In the genomic region with DNA sequence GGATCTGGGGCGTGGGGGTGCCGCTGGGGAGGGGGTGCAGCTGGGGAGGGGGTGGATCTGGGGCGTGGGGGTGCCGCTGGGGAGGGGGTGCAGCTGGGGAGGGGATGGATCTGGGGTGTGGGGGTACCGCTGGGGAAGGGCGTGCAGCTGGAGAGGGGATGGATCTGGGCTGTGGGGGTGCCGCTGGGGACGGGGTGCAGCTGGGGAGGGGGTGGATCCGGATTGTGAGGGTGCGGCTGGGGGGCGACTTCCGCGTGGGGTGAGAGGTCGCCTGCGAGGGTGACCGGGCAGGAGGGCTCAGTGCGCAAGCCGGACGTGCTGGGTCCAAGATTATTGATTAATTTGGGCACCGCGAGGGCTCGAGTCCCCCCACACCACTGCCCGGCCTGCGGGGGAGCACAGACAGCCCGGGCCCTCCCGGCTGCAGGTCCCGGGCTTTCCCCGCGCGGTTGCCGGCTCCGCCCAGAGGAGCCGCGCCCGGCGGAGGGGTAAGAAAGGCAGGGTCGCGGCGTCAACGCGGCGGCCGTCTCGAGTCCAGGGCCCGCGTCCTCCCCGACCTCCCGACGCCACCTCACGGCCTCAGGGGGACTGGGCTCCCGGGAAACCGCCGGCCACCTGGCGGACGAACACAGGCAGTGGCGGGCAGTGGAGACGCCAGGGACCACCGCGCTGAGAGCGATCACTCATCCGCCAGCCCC, we compare ENCODE assay signal across 1 cellular context.
A peak's percentile ranks its signal among the peaks of the same experiment; 100 is the strongest.
TF ChIP-seq lines count a peak whose summit lies in the region.

No MANE protein-coding gene starts in this region.

TF ChIP-seq in HepG2, 621 proteins besides CTCF, POLR2A, EP300 and RAD21 (continued from another document and continues in another):
- TF ChIP-seq, protein P1, sequence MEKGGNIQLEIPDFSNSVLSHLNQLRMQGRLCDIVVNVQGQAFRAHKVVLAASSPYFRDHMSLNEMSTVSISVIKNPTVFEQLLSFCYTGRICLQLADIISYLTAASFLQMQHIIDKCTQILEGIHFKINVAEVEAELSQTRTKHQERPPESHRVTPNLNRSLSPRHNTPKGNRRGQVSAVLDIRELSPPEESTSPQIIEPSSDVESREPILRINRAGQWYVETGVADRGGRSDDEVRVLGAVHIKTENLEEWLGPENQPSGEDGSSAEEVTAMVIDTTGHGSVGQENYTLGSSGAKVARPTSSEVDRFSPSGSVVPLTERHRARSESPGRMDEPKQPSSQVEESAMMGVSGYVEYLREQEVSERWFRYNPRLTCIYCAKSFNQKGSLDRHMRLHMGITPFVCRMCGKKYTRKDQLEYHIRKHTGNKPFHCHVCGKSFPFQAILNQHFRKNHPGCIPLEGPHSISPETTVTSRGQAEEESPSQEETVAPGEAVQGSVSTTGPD (CRISPR knock-in tag; IDR thresholded peaks at IDR 0.05), result no peak
- TF ChIP-seq ZKSCAN1 (IDR thresholded peaks at IDR 0.05; ENCODE audit: low read length) (no peak), TBP (CRISPR knock-in tag; IDR thresholded peaks at IDR 0.05) (no peak), IKZF4 (CRISPR knock-in tag; IDR thresholded peaks at IDR 0.05; ENCODE audit: borderline replicate concordance, low read depth, not compliant biosample characterization) (no peak), ZNF101 (CRISPR knock-in tag; IDR thresholded peaks at IDR 0.05; ENCODE audit: borderline replicate concordance, low read depth) (no peak), NFKBIZ (CRISPR knock-in tag; IDR thresholded peaks at IDR 0.05) (no peak), ZNF737 (CRISPR knock-in tag; IDR thresholded peaks at IDR 0.05; ENCODE audit: borderline replicate concordance) (no peak), MAFF (IDR thresholded peaks at IDR 0.05; ENCODE audit: low read depth, low read length) (no peak), PTBP1 (IDR thresholded peaks at IDR 0.05; ENCODE audit: low read depth, low read length, poor library complexity, severe bottlenecking) (no peak), MTA1 (CRISPR knock-in tag; IDR thresholded peaks at IDR 0.05; ENCODE audit: borderline replicate concordance) (no peak), ZNF138 (CRISPR knock-in tag; IDR thresholded peaks at IDR 0.05; ENCODE audit: low read depth) (no peak), ZNF446 (CRISPR knock-in tag; IDR thresholded peaks at IDR 0.05) (no peak), RBAK (CRISPR knock-in tag; IDR thresholded peaks at IDR 0.05) (no peak), ZNF337 (CRISPR knock-in tag; IDR thresholded peaks at IDR 0.05; ENCODE audit: borderline replicate concordance, low read depth) (no peak), ZNF234 (CRISPR knock-in tag; conservative IDR thresholded peaks at IDR 0.05) (0 out of 2 replicates have a peak, but pooled peaks have one; percentile 75), TGIF2 (CRISPR knock-in tag; IDR thresholded peaks at IDR 0.05) (no peak), PRPF4 (IDR thresholded peaks at IDR 0.05; ENCODE audit: low read depth, low read length, poor library complexity, severe bottlenecking) (no peak), HCFC1 (IDR thresholded peaks at IDR 0.05; ENCODE audit: low read depth, low read length) (no peak), ZNF652 (CRISPR knock-in tag; IDR thresholded peaks at IDR 0.05; ENCODE audit: borderline replicate concordance, low read depth) (no peak), KLF13 (CRISPR knock-in tag; IDR thresholded peaks at IDR 0.05) (no peak), POGZ (CRISPR knock-in tag; IDR thresholded peaks at IDR 0.05) (no peak; the same call in 1 of the 2 replicates), FOXJ3 (CRISPR knock-in tag; IDR thresholded peaks at IDR 0.05; ENCODE audit: borderline replicate concordance) (no peak), RXRB (CRISPR knock-in tag; IDR thresholded peaks at IDR 0.05; ENCODE audit: borderline replicate concordance) (no peak), TAF1 (CRISPR knock-in tag; IDR thresholded peaks at IDR 0.05) (peak; percentile 8; the same call in 1 of the 2 replicates), GFI1 (CRISPR knock-in tag; IDR thresholded peaks at IDR 0.05; ENCODE audit: borderline replicate concordance) (no peak), SSRP1 (CRISPR knock-in tag; IDR thresholded peaks at IDR 0.05) (no peak), AGO2 (optimal IDR thresholded peaks at IDR 0.05; ENCODE audit: low read depth, low read length) (no peak), SNAPC2 (CRISPR knock-in tag; IDR thresholded peaks at IDR 0.05) (no peak), ZNF335 (CRISPR knock-in tag; IDR thresholded peaks at IDR 0.05) (peak; percentile 22; the same call in 1 of the 2 replicates), ZNF558 (CRISPR knock-in tag; IDR thresholded peaks at IDR 0.05; ENCODE audit: borderline replicate concordance) (no peak), NPAS2 (CRISPR knock-in tag; IDR thresholded peaks at IDR 0.05; ENCODE audit: borderline replicate concordance) (no peak), ZSCAN9 (CRISPR knock-in tag; IDR thresholded peaks at IDR 0.05; ENCODE audit: borderline replicate concordance) (no peak)
- TF ChIP-seq, protein P2, sequence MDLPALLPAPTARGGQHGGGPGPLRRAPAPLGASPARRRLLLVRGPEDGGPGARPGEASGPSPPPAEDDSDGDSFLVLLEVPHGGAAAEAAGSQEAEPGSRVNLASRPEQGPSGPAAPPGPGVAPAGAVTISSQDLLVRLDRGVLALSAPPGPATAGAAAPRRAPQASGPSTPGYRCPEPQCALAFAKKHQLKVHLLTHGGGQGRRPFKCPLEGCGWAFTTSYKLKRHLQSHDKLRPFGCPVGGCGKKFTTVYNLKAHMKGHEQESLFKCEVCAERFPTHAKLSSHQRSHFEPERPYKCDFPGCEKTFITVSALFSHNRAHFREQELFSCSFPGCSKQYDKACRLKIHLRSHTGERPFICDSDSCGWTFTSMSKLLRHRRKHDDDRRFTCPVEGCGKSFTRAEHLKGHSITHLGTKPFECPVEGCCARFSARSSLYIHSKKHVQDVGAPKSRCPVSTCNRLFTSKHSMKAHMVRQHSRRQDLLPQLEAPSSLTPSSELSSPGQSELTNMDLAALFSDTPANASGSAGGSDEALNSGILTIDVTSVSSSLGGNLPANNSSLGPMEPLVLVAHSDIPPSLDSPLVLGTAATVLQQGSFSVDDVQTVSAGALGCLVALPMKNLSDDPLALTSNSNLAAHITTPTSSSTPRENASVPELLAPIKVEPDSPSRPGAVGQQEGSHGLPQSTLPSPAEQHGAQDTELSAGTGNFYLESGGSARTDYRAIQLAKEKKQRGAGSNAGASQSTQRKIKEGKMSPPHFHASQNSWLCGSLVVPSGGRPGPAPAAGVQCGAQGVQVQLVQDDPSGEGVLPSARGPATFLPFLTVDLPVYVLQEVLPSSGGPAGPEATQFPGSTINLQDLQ (CRISPR knock-in tag; IDR thresholded peaks at IDR 0.05), result no peak
- TF ChIP-seq, protein P3, sequence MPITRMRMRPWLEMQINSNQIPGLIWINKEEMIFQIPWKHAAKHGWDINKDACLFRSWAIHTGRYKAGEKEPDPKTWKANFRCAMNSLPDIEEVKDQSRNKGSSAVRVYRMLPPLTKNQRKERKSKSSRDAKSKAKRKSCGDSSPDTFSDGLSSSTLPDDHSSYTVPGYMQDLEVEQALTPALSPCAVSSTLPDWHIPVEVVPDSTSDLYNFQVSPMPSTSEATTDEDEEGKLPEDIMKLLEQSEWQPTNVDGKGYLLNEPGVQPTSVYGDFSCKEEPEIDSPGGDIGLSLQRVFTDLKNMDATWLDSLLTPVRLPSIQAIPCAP (CRISPR knock-in tag; IDR thresholded peaks at IDR 0.05; ENCODE audit: low read depth), result no peak
- TF ChIP-seq, protein P4, sequence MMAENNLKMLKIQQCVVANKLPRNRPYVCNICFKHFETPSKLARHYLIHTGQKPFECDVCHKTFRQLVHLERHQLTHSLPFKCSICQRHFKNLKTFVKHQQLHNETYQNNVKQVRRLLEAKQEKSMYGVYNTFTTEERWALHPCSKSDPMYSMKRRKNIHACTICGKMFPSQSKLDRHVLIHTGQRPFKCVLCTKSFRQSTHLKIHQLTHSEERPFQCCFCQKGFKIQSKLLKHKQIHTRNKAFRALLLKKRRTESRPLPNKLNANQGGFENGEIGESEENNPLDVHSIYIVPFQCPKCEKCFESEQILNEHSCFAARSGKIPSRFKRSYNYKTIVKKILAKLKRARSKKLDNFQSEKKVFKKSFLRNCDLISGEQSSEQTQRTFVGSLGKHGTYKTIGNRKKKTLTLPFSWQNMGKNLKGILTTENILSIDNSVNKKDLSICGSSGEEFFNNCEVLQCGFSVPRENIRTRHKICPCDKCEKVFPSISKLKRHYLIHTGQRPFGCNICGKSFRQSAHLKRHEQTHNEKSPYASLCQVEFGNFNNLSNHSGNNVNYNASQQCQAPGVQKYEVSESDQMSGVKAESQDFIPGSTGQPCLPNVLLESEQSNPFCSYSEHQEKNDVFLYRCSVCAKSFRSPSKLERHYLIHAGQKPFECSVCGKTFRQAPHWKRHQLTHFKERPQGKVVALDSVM (CRISPR knock-in tag; IDR thresholded peaks at IDR 0.05), result no peak
- TF ChIP-seq, protein P5, sequence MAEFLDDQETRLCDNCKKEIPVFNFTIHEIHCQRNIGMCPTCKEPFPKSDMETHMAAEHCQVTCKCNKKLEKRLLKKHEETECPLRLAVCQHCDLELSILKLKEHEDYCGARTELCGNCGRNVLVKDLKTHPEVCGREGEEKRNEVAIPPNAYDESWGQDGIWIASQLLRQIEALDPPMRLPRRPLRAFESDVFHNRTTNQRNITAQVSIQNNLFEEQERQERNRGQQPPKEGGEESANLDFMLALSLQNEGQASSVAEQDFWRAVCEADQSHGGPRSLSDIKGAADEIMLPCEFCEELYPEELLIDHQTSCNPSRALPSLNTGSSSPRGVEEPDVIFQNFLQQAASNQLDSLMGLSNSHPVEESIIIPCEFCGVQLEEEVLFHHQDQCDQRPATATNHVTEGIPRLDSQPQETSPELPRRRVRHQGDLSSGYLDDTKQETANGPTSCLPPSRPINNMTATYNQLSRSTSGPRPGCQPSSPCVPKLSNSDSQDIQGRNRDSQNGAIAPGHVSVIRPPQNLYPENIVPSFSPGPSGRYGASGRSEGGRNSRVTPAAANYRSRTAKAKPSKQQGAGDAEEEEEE (CRISPR knock-in tag; IDR thresholded peaks at IDR 0.05; ENCODE audit: borderline replicate concordance), result no peak
- TF ChIP-seq, protein P6, sequence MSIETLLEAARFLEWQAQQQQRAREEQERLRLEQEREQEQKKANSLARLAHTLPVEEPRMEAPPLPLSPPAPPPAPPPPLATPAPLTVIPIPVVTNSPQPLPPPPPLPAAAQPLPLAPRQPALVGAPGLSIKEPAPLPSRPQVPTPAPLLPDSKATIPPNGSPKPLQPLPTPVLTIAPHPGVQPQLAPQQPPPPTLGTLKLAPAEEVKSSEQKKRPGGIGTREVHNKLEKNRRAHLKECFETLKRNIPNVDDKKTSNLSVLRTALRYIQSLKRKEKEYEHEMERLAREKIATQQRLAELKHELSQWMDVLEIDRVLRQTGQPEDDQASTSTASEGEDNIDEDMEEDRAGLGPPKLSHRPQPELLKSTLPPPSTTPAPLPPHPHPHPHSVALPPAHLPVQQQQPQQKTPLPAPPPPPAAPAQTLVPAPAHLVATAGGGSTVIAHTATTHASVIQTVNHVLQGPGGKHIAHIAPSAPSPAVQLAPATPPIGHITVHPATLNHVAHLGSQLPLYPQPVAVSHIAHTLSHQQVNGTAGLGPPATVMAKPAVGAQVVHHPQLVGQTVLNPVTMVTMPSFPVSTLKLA (IDR thresholded peaks at IDR 0.05), result no peak
- TF ChIP-seq, protein P7, sequence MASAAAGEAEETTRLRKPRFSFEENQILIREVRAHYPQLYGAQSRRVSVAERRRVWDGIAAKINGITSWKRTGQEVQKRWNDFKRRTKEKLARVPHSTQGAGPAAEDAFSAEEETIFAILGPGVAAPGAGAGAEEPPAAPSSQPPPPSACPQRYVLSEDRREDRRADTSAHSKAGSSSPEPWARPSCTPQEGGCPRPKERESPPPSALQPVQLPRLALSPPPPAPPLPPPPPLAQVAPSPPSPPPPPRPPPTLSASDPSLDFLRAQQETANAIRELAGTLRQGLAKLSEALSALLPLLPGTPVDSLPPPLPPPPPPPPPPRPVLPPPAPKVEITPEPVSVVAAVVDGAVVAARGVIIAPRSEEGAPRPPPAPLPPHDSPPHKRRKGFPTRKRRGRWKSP (CRISPR knock-in tag; IDR thresholded peaks at IDR 0.05), result no peak
- TF ChIP-seq, protein P8, sequence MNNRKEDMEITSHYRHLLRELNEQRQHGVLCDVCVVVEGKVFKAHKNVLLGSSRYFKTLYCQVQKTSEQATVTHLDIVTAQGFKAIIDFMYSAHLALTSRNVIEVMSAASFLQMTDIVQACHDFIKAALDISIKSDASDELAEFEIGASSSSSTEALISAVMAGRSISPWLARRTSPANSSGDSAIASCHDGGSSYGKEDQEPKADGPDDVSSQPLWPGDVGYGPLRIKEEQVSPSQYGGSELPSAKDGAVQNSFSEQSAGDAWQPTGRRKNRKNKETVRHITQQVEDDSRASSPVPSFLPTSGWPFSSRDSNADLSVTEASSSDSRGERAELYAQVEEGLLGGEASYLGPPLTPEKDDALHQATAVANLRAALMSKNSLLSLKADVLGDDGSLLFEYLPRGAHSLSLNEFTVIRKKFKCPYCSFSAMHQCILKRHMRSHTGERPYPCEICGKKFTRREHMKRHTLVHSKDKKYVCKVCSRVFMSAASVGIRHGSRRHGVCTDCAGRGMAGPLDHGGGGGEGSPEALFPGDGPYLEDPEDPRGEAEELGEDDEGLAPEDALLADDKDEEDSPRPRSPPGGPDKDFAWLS (CRISPR knock-in tag; IDR thresholded peaks at IDR 0.05; ENCODE audit: borderline replicate concordance), result no peak
- TF ChIP-seq, protein P9, sequence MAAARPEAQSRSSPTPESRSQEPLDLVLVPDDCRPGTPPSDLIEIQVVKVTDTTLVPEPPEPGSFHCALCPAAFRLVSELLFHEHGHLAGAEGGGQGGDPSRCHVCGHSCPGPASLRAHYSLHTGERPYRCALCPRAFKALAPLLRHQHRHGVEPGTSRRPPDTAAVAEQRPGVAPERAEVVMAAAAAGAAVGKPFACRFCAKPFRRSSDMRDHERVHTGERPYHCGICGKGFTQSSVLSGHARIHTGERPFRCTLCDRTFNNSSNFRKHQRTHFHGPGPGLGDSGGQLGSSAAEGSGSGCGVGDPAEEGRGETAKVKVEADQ (CRISPR knock-in tag; IDR thresholded peaks at IDR 0.05; ENCODE audit: borderline replicate concordance), result no peak
- TF ChIP-seq, protein P10, sequence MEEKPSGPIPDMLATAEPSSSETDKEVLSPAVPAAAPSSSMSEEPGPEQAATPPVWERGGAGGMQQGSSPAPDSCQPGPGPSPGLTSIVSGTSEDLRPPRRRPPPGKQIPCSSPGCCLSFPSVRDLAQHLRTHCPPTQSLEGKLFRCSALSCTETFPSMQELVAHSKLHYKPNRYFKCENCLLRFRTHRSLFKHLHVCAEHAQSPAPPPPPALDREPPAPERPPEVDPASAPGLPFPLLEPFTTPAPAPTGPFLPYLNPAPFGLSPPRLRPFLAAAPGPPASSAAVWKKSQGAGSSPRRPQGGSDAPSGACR (CRISPR knock-in tag; IDR thresholded peaks at IDR 0.05), result peak; percentile 28; the same call in 1 of the 2 replicates
- TF ChIP-seq, protein P11, sequence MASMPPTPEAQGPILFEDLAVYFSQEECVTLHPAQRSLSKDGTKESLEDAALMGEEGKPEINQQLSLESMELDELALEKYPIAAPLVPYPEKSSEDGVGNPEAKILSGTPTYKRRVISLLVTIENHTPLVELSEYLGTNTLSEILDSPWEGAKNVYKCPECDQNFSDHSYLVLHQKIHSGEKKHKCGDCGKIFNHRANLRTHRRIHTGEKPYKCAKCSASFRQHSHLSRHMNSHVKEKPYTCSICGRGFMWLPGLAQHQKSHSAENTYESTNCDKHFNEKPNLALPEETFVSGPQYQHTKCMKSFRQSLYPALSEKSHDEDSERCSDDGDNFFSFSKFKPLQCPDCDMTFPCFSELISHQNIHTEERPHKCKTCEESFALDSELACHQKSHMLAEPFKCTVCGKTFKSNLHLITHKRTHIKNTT (CRISPR knock-in tag; IDR thresholded peaks at IDR 0.05), result no peak
